Comparison of ENCODE assay signal across 10 cellular contexts in genomic region chr15:66565731-66566130, GRCh38. TPM values are rescaled to one million over a fixed set of nuclear protein-coding genes. Genes with fewer than 3 reads are reported as not detected.
DNase-seq lines count a peak whose midpoint lies in the region; ATAC-seq, FAIRE-seq and TF ChIP-seq lines count a peak whose summit lies in the region.
"Had no signal": no experiment of that assay in that cellular context is flagged by ENCODE, and none has a peak within 500 bp of the region (broad histone marks: within the 10 kb centered on the region; RNA-seq: fewer than 3 reads in every experiment).

LCTL (minus strand) TSS chr15:66565998; CDS start chr15:66565365, 633 bp downstream.

- H3K4me1 Mint-ChIP-seq in activated CD8-positive, alpha-beta memory T cell treated with anti-CD3 and anti-CD28 coated beads, Interleukin-2, amount 10 ng/mL, durations not matched to agents 7 days and 5 days = peaks cover 7% of the 10 kb centered on the region

- ATAC-seq in K562 (peak; percentile 75), left lung (peak; percentile 42), gastrocnemius medialis (no peak), GM19351 (IDR thresholded peaks at IDR 0.05; ENCODE audit: unreplicated experiment) (no peak)
- ATAC-seq in activated CD8-positive, alpha-beta memory T cell treated with anti-CD3 and anti-CD28 coated beads, Interleukin-2, amount 10 ng/mL, durations not matched to agents 7 days and 5 days = no peak

- no peak within 1 kb of the TSS for H3K27ac Mint-ChIP-seq in activated CD8-positive, alpha-beta memory T cell treated with anti-CD3 and anti-CD28 coated beads, Interleukin-2, amount 10 ng/mL, durations not matched to agents 7 days and 5 days

- 0 out of 2 replicates have a peak within 1 kb of the TSS, but pooled peaks have one; percentile 50 for H3K4me2 ChIP-seq in K562 (ENCODE audit: insufficient read depth, low read length)

- peaks cover 10 to 27% of the 10 kb centered on the region in 2 experiments; a peak in 4 of 5 replicates for H3K4me1 ChIP-seq in K562 (replicated peaks in 1 of 2; ENCODE audit: control insufficient read depth in 2 of 2, insufficient read depth in 2 of 2, low read length in 2 of 2)
- H3K4me1 ChIP-seq in left lung = peaks cover 0 to 6% of the 10 kb centered on the region in 2 donors
- H3K4me1 ChIP-seq in gastrocnemius medialis = no peaks in the 10 kb centered on the region

- no peaks in the 10 kb centered on the region for H3K27me3 Mint-ChIP-seq in activated CD8-positive, alpha-beta memory T cell treated with anti-CD3 and anti-CD28 coated beads, Interleukin-2, amount 10 ng/mL, durations not matched to agents 7 days and 5 days

- H3K36me3 ChIP-seq in K562 (ENCODE audit: control insufficient read depth, insufficient read depth, low read length) (no peaks in the 10 kb centered on the region), left lung (no peaks in the 10 kb centered on the region), gastrocnemius medialis (no peaks in the 10 kb centered on the region)
- H3K36me3 ChIP-seq: tibial nerve had no signal

- DNase-seq in ACHN (peak; percentile 14), HTR-8/SVneo (ENCODE audit: insufficient read length, low spot score) (peak; percentile 79), K562 (ENCODE audit: extremely low read depth in 1 of 4, low spot score in 3 of 4) (peak; percentile 60 to 71 (median 68)), left lung (no peak), Kasumi-1 (lab: John Stamatoyannopoulos, UW) (no peak), gastrocnemius medialis (no peak)
- DNase-seq in activated CD8-positive, alpha-beta memory T cell treated with anti-CD3 and anti-CD28 coated beads, Interleukin-2, amount 10 ng/mL, durations not matched to agents 7 days and 5 days = no peak

- no peak within 1 kb of the TSS for H3K27ac ChIP-seq in K562 (ENCODE audit: extremely low read depth, low read depth, low read length)
- H3K27ac ChIP-seq in left lung = no peak within 1 kb of the TSS
- no peak within 1 kb of the TSS for H3K27ac ChIP-seq in gastrocnemius medialis

- H3K9me3 ChIP-seq in K562 (replicated peaks; ENCODE audit: control insufficient read depth, insufficient read depth, low read depth, low read length) (no peaks in the 10 kb centered on the region), left lung (no peaks in the 10 kb centered on the region), gastrocnemius medialis (no peaks in the 10 kb centered on the region)
- H3K9me3 ChIP-seq: tibial nerve had no signal

- no peak for TF ChIP-seq RAD21 in K562 (CRISPR knock-in tag; conservative IDR thresholded peaks at IDR 0.05 in 1 of 2, IDR thresholded peaks at IDR 0.05 in 1 of 2)

- intact Hi-C loops in K562 (cut with micrococcal nuclease) = loop anchor here (5.0 kb wide), 1 partner anchor 58 kb away; the partner anchor contains the start of gene ZWILCH
- intact Hi-C loops in left lung (cut with DNase I) = no loop called here
- intact Hi-C loops in gastrocnemius medialis (cut with DNase I; ENCODE audit: low total_unique reads) = no loop called here

- H4K20me1 ChIP-seq in K562 (replicated peaks; ENCODE audit: control insufficient read depth, insufficient read depth, low read length) = no peaks in the 10 kb centered on the region

- POLR2A ChIA-PET in K562 (lab: Yijun Ruan, JAX) = interaction anchor here (0.6 to 3.6 kb wide), 5 partner anchors 8 to 1011 kb away, joined by 3 to 23 read pairs (median 5); partner anchors contain the start of genes RPL4 and ZWILCH

- H3K9ac ChIP-seq in K562 (ENCODE audit: insufficient read depth in 1 of 2, low read depth in 2 of 2, low read length in 2 of 2) = peak within 1 kb of the TSS in 1 of 2 experiments; percentile 63; a peak in 2 of 4 replicates

- FAIRE-seq in HTR-8/SVneo (lab: Jason Lieb, UNC) (peak; percentile 52), K562 (lab: Jason Lieb, UNC) (peak; percentile 55)

- in situ Hi-C loops in ACHN (cut with HindIII; ENCODE audit: low pct_ligation_motif_present, low pct_unique_long_range_greater_than_20kb, low sequenced_read_pairs) (no loop called here), K562 (cut with MboI) (no loop called here), gastrocnemius medialis (cut with MboI; ENCODE audit: low sequenced_read_pairs in 4 of 4) (no loop called here)

- H3K9me1 ChIP-seq in K562 (ENCODE audit: control insufficient read depth, insufficient read depth, low read length) = no peaks in the 10 kb centered on the region

- H2AFZ ChIP-seq in K562 (ENCODE audit: low read depth, low read length) = peak within 1 kb of the TSS; percentile 95

- TF ChIP-seq POLR2A in K562 (conservative IDR thresholded peaks at IDR 0.05) (no peak), gastrocnemius medialis (IDR thresholded peaks at IDR 0.05) (no peak)

- H3K27me3 ChIP-seq in K562 (ENCODE audit: control insufficient read depth in 2 of 2, insufficient read depth in 2 of 2, low read length in 2 of 2) (no peaks in the 10 kb centered on the region), left lung (no peaks in the 10 kb centered on the region), gastrocnemius medialis (peaks cover 0 to 3% (median 0%) of the 10 kb centered on the region in 3 donors)
- H3K27me3 ChIP-seq: tibial nerve had no signal

- no peak for TF ChIP-seq CTCF in K562 (IDR thresholded peaks at IDR 0.05 in 2 of 3, conservative IDR thresholded peaks at IDR 0.05 in 1 of 3; ENCODE audit: insufficient read depth in 2 of 3, low read depth in 1 of 3, low read length in 3 of 3)
- no peak for TF ChIP-seq CTCF in left lung (IDR thresholded peaks at IDR 0.05)
- TF ChIP-seq CTCF in gastrocnemius medialis (IDR thresholded peaks at IDR 0.05 in 4 of 5, conservative IDR thresholded peaks at IDR 0.05 in 1 of 5) = no peak

- H3K4me3 ChIP-seq in K562 (no peak within 1 kb of the TSS), left lung (no peak within 1 kb of the TSS), gastrocnemius medialis (no peak within 1 kb of the TSS)
- H3K4me3 ChIP-seq: tibial nerve had no signal

- no peak for TF ChIP-seq EP300 in K562 (IDR thresholded peaks at IDR 0.05; ENCODE audit: low read length)

- H3K36me3 Mint-ChIP-seq in activated CD8-positive, alpha-beta memory T cell treated with anti-CD3 and anti-CD28 coated beads, Interleukin-2, amount 10 ng/mL, durations not matched to agents 7 days and 5 days = no peaks in the 10 kb centered on the region

- BruUV-seq in K562 (replicated peaks; lab: Mats Ljungman, UMichigan) = no TSS peak

- no peaks in the 10 kb centered on the region for H3K9me3 Mint-ChIP-seq in activated CD8-positive, alpha-beta memory T cell treated with anti-CD3 and anti-CD28 coated beads, Interleukin-2, amount 10 ng/mL, durations not matched to agents 7 days and 5 days (ENCODE audit: low read depth)

- H3K4me3 Mint-ChIP-seq in activated CD8-positive, alpha-beta memory T cell treated with anti-CD3 and anti-CD28 coated beads, Interleukin-2, amount 10 ng/mL, durations not matched to agents 7 days and 5 days = no peak within 1 kb of the TSS

- WGBS in K562 (ENCODE audit: insufficient coverage, low coverage, missing lambda C conversion rate) = 35% methylated on average over 14 of the region's 14 CpGs

- no peaks in the 10 kb centered on the region for H3K79me2 ChIP-seq in K562 (ENCODE audit: control insufficient read depth, insufficient read depth, low read length)

- CTCF ChIA-PET in K562 (lab: Yijun Ruan, JAX; ENCODE audit: low intra/inter-chr PET ratio) = no interaction called here
- CTCF ChIA-PET in activated CD8-positive, alpha-beta memory T cell treated with anti-CD3 and anti-CD28 coated beads, Interleukin-2, amount 10 ng/mL, durations not matched to agents 7 days and 5 days (lab: Charles Lee) = interaction anchor here (1.1 to 1.8 kb wide), 8 partner anchors 9 to 286 kb away, joined by 3 to 5 read pairs (median 4); no protein-coding TSS in a partner anchor

TF ChIP-seq in K562, 482 proteins besides CTCF, POLR2A, EP300 and RAD21 (continues in another document):
- TF ChIP-seq ZNF174 (CRISPR knock-in tag; IDR thresholded peaks at IDR 0.05) (no peak), ZNF217 (CRISPR knock-in tag; IDR thresholded peaks at IDR 0.05) (no peak), BRF2 (IDR thresholded peaks at IDR 0.05; ENCODE audit: borderline replicate concordance, insufficient read depth, insufficient read length) (no peak)

RNA-seq across cellular contexts. Expression of gene LCTL, which starts in this region (rescaled TPM):
- total RNA-seq in K562 (2011; cell fraction: chromatin; rRNA removed; ENCODE audit: low replicate concordance) = not detected in 2 replicates
- 0.17 TPM in 1 of 2 replicates, not detected in the other for total RNA-seq in K562 (2011; cell fraction: nucleolus; rRNA removed)
- total RNA-seq in K562 (2011; cell fraction: nucleoplasm; rRNA removed) = not detected in 2 replicates
- total RNA-seq in K562 (2014; rRNA removed) (not detected in 2 replicates), K562 (2014; rRNA removed; fragmentation: Illumina TruSeq; extraction: Trizol) (not detected in 2 replicates), K562 (2015; rRNA removed; fragmentation: Illumina TruSeq; extraction: Trizol) (not detected in 2 replicates), K562 (2021) (not detected in 2 replicates), left lung (under 1 TPM in 1 of 2 donors, not detected in 1; 0.26 TPM), gastrocnemius medialis (not detected)
- polyA plus RNA-seq in K562 (2011; rRNA removed) (0.03 and 0.08 TPM in 2 replicates), K562 (2014; fragmentation: Illumina TruSeq; extraction: Trizol) (not detected in 2 replicates), K562 (2014; fragmentation: Nextera tagmentation; extraction: Ambion mirVana) (under 1 TPM; 0.17 to 0.31 TPM), K562 (2014; rRNA removed) (not detected in 2 replicates)
- polyA plus RNA-seq in K562 (2011; cell fraction: cytosol; rRNA removed) = 0.03 and 0.06 TPM in 2 replicates
- 0.23 TPM in 1 of 2 replicates, not detected in the other for polyA plus RNA-seq in K562 (2011; cell fraction: nucleus; rRNA removed)
- polyA plus RNA-seq in K562 (2012) = 0.12 and 0.21 TPM in 2 replicates
- not detected in 2 replicates for polyA minus RNA-seq in K562 (2011; rRNA and poly(A)+ RNA removed)
- not detected in 2 replicates for polyA minus RNA-seq in K562 (2011; cell fraction: cytosol; rRNA and poly(A)+ RNA removed)
- polyA minus RNA-seq in K562 (2011; cell fraction: nucleus; rRNA and poly(A)+ RNA removed) = not detected in 2 replicates
- total RNA-seq in activated CD8-positive, alpha-beta memory T cell treated with anti-CD3 and anti-CD28 coated beads, Interleukin-2, amount 10 ng/mL, durations not matched to agents 7 days and 5 days = not detected
- total RNA-seq: skeletal muscle tissue had no signal

Comparison
In these comparisons a context has a peak if more than half of its experiments do, and no peak if none do; other contexts are left out.
1. Peak in DNase-seq, ATAC-seq and H3K4me2 ChIP-seq in K562; RNA of the gene not detected or under 1 TPM.
2. Peak in ATAC-seq in left lung; RNA of the gene not detected or under 1 TPM.
3. DNase-seq: peak in ACHN (single experiment) and HTR-8/SVneo (single experiment); none in left lung (0 of 2), Kasumi-1 (0 of 2), gastrocnemius medialis (0 of 2) and activated CD8-positive, alpha-beta memory T cell treated with anti-CD3 and anti-CD28 coated beads, Interleukin-2, amount 10 ng/mL, durations not matched to agents 7 days and 5 days (single experiment).